In the genomic region with DNA sequence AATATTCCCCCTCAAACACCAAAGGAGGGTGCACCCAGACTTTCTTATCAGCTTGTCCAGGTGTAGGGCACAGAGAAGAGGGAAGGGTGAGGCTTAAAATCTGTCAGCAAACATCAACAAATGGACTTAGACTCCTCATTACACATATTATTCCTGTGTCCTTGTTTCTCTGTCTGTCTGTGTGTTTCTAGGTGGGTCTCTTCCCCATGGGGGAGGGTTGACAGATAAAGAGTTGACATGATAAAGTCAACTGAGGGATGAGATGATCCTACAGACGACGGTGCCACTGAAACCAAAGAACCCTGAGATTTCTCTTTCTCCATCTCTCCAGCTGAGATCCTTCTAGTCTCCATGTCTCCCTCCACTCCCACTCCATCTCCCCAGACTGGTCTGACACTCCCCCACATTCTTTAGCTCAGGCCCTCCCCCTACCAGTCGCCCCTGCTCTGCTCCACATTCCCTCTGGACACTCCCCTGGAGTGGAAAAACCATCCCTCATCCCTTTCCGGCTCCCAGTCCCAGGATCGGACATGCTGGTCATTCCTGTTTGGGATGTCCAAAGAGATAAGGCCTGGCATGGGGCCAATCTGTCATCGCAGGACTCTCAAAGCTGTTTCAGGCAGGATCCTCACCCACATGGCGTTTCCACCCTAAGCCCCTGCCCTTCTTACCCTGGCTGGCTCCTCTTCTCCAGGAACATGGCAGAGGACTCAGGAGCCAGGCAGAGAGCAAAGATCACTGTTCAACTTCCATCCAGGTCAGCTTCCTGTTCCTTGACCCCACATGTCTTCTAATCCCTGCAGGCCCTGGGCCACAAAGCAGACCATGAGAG, we compare ENCODE assay signal across 9 cellular contexts. TPM values are rescaled to one million over a fixed set of nuclear protein-coding genes. Genes with fewer than 3 reads are reported as not detected.
DNase-seq lines count a peak whose midpoint lies in the region; ATAC-seq and FAIRE-seq lines count a peak whose summit lies in the region.
"Had no signal": no experiment of that assay in that cellular context is flagged by ENCODE, and none has a peak within 500 bp of the region (broad histone marks: within the 10 kb centered on the region; RNA-seq: fewer than 3 reads in every experiment).

No MANE protein-coding gene starts in this region.

- H3K9me3 Mint-ChIP-seq in activated naive CD4-positive, alpha-beta T cell treated with anti-CD3 and anti-CD28 coated beads, Interleukin-2, amount 50 U/mL, for 72 hours = peaks cover 0 to 5% of the 10 kb centered on the region in 2 donors
- H3K9me3 Mint-ChIP-seq in stimulated activated naive B cell treated with anti-CD40 and anti-IgM and Interleukin-4, amounts not matched to agents 10 μg/mL and 1 μg/mL and 100 μg/mL, for 72 hours = no peaks in the 10 kb centered on the region

- H3K27ac ChIP-seq in mesenchymal stem cell (ENCODE audit: low read length, poor library complexity, severe bottlenecking) = peak overlapping the region; percentile 83

- H3K27me3 Mint-ChIP-seq in stimulated activated naive B cell treated with anti-CD40 and anti-IgM and Interleukin-4, amounts not matched to agents 10 μg/mL and 1 μg/mL and 100 μg/mL, for 72 hours = peaks cover 34 to 64% of the 10 kb centered on the region in 2 donors

- peak overlapping the region; percentile 90 for H2BK120ac ChIP-seq in mesenchymal stem cell (ENCODE audit: low read depth, low read length)

- peak overlapping the region; percentile 59 for H4K91ac ChIP-seq in mesenchymal stem cell (ENCODE audit: low read length)

- no peaks in the 10 kb centered on the region for H3K9me3 ChIP-seq in mesenchymal stem cell (ENCODE audit: control insufficient read depth, low read length)

- H3K4me3 ChIP-seq in mesenchymal stem cell (ENCODE audit: insufficient read depth in 1 of 2, low read depth in 1 of 2, low read length in 2 of 2) = no peak overlapping the region

- H2BK15ac ChIP-seq in mesenchymal stem cell (ENCODE audit: low read depth, poor library complexity, severe bottlenecking) = peak overlapping the region; percentile 94

- peak overlapping the region; percentile 29 to 30 for H3K4ac ChIP-seq in mesenchymal stem cell (ENCODE audit: low read depth in 1 of 2, low read length in 2 of 2)

- H3K27me3 ChIP-seq in mesenchymal stem cell (ENCODE audit: control insufficient read depth in 1 of 2, insufficient read depth in 1 of 2, low read length in 2 of 2) = no peaks in the 10 kb centered on the region

- H4K8ac ChIP-seq in mesenchymal stem cell (ENCODE audit: low read length) = no peak overlapping the region

- no peak for DNase-seq in activated naive CD4-positive, alpha-beta T cell treated with anti-CD3 and anti-CD28 coated beads, Interleukin-2, amount 50 U/mL, for 72 hours (ENCODE audit: low spot score in 2 of 2)
- no peak for DNase-seq in activated naive CD4-positive, alpha-beta T cell treated with Interleukin-2 at 50 U/mL for 16 hours
- DNase-seq in dermis microvascular lymphatic vessel endothelial cell (ENCODE audit: low read depth in 2 of 2) = peak; percentile 91 to 98
- DNase-seq in mesenchymal stem cell = peak; percentile 72
- DNase-seq in urothelium cell line (ENCODE audit: low spot score) = no peak
- no peak for DNase-seq in activated CD4-positive, alpha-beta T cell treated with anti-CD3 and anti-CD28 coated beads for 4 hours
- DNase-seq in stimulated activated naive B cell treated with anti-CD40 and anti-IgM and Interleukin-4, amounts not matched to agents 10 μg/mL and 1 μg/mL and 100 μg/mL, for 72 hours = no peak
- no peak for DNase-seq in NCI-H2196 treated with DMSO at 0.1 percent for 48 hours (lab: John Stamatoyannopoulos, UW; ENCODE audit: unreplicated experiment)
- DNase-seq: activated CD4-positive, alpha-beta T cell treated with anti-CD3 and anti-CD28 coated beads, Interleukin-2, amount 50 U/mL, for 1 hour had no signal

- H2AFZ ChIP-seq in mesenchymal stem cell (ENCODE audit: low read depth, low read length) = no peak overlapping the region

- H2BK5ac ChIP-seq in mesenchymal stem cell (ENCODE audit: low read depth, low read length, poor library complexity, severe bottlenecking) = peak overlapping the region; percentile 26

- H3K27ac Mint-ChIP-seq in activated naive CD4-positive, alpha-beta T cell treated with anti-CD3 and anti-CD28 coated beads, Interleukin-2, amount 50 U/mL, for 72 hours = peak overlapping the region; percentile 15 to 51
- H3K27ac Mint-ChIP-seq in stimulated activated naive B cell treated with anti-CD40 and anti-IgM and Interleukin-4, amounts not matched to agents 10 μg/mL and 1 μg/mL and 100 μg/mL, for 72 hours = no peak overlapping the region

- no peak overlapping the region for H3K14ac ChIP-seq in mesenchymal stem cell (ENCODE audit: low read length in 2 of 2)

- no peak overlapping the region for H3K9ac ChIP-seq in mesenchymal stem cell (ENCODE audit: low read length)

- no peaks in the 10 kb centered on the region for H3K79me1 ChIP-seq in mesenchymal stem cell (replicated peaks; ENCODE audit: low read length, poor library complexity, severe bottlenecking)

- ATAC-seq in activated naive CD4-positive, alpha-beta T cell treated with anti-CD3 and anti-CD28 coated beads, Interleukin-2, amount 50 U/mL, for 72 hours = no peak
- no peak for ATAC-seq in stimulated activated naive B cell treated with anti-CD40 and anti-IgM and Interleukin-4, amounts not matched to agents 10 μg/mL and 1 μg/mL and 100 μg/mL, for 72 hours (replicated peaks)

- H3K4me1 ChIP-seq in mesenchymal stem cell (ENCODE audit: control insufficient read depth, insufficient read depth, low read depth, low read length) = peaks cover 47% of the 10 kb centered on the region

- H3K36me3 Mint-ChIP-seq in activated naive CD4-positive, alpha-beta T cell treated with anti-CD3 and anti-CD28 coated beads, Interleukin-2, amount 50 U/mL, for 72 hours = peaks cover 0 to 11% of the 10 kb centered on the region in 2 donors
- H3K36me3 Mint-ChIP-seq in stimulated activated naive B cell treated with anti-CD40 and anti-IgM and Interleukin-4, amounts not matched to agents 10 μg/mL and 1 μg/mL and 100 μg/mL, for 72 hours = no peaks in the 10 kb centered on the region

- no peak overlapping the region for H3K4me3 Mint-ChIP-seq in stimulated activated naive B cell treated with anti-CD40 and anti-IgM and Interleukin-4, amounts not matched to agents 10 μg/mL and 1 μg/mL and 100 μg/mL, for 72 hours

- H3K18ac ChIP-seq in mesenchymal stem cell (ENCODE audit: low read depth in 1 of 2, low read length in 2 of 2) = peak overlapping the region; percentile 29 to 86

- H2BK12ac ChIP-seq in mesenchymal stem cell (ENCODE audit: low read length in 2 of 2) = peak overlapping the region; percentile 69 to 73

- peaks cover 0 to 4% of the 10 kb centered on the region in 2 experiments for H3K36me3 ChIP-seq in mesenchymal stem cell (ENCODE audit: control insufficient read depth in 1 of 2, insufficient read depth in 2 of 2, low read depth in 1 of 2, low read length in 2 of 2)

- FAIRE-seq in urothelium cell line (lab: Jason Lieb, UNC) = peak; percentile 32

- H2AK5ac ChIP-seq in mesenchymal stem cell (ENCODE audit: low read length, severe bottlenecking) = peak overlapping the region; percentile 87

- H3K23ac ChIP-seq in mesenchymal stem cell (ENCODE audit: low read length in 2 of 2) = no peak overlapping the region

- 36% methylated on average over 7 of the region's 7 CpGs for WGBS in mesenchymal stem cell

- no peak overlapping the region for H3K4me2 ChIP-seq in mesenchymal stem cell (ENCODE audit: low read length, poor library complexity, severe bottlenecking)

- peaks cover 21 to 35% of the 10 kb centered on the region in 2 donors for H3K4me1 Mint-ChIP-seq in stimulated activated naive B cell treated with anti-CD40 and anti-IgM and Interleukin-4, amounts not matched to agents 10 μg/mL and 1 μg/mL and 100 μg/mL, for 72 hours

RNA-seq across cellular contexts. Expression of a gene that starts 2.9 kb away (rescaled TPM):
- 10 to 100 TPM in 1 of 2 donors, 1 to 10 TPM in 1; 7.4 to 40.7 TPM for total RNA-seq in activated naive CD4-positive, alpha-beta T cell treated with anti-CD3 and anti-CD28 coated beads, Interleukin-2, amount 50 U/mL, for 72 hours
- 104 and 118 TPM in 2 replicates for total RNA-seq in dermis microvascular lymphatic vessel endothelial cell
- 136 TPM for polyA plus RNA-seq in mesenchymal stem cell (2013, experiment 1 of 2)
- polyA plus RNA-seq in mesenchymal stem cell (2013, experiment 2 of 2) = 138 TPM

RNA-seq across cellular contexts. Expression of a gene that starts 42.1 kb away (rescaled TPM):
- 10 to 100 TPM; 14.3 to 18.7 TPM for total RNA-seq in activated naive CD4-positive, alpha-beta T cell treated with anti-CD3 and anti-CD28 coated beads, Interleukin-2, amount 50 U/mL, for 72 hours
- total RNA-seq in dermis microvascular lymphatic vessel endothelial cell = 8.0 and 20.5 TPM in 2 replicates
- polyA plus RNA-seq in mesenchymal stem cell (2013, experiment 1 of 2) = 43.1 TPM
- polyA plus RNA-seq in mesenchymal stem cell (2013, experiment 2 of 2) = 39.6 TPM

RNA-seq across cellular contexts. Expression of a gene that starts 58.0 kb away (rescaled TPM):
- under 1 TPM in 1 of 2 donors, not detected in 1; 0.10 TPM for total RNA-seq in activated naive CD4-positive, alpha-beta T cell treated with anti-CD3 and anti-CD28 coated beads, Interleukin-2, amount 50 U/mL, for 72 hours
- not detected in 2 replicates for total RNA-seq in dermis microvascular lymphatic vessel endothelial cell
- 0.01 TPM for polyA plus RNA-seq in mesenchymal stem cell (2013, experiment 1 of 2)
- not detected for polyA plus RNA-seq in mesenchymal stem cell (2013, experiment 2 of 2)

Comparison
In these comparisons a context has a peak if more than half of its experiments do, and no peak if none do; other contexts are left out.
1. DNase-seq: peak in dermis microvascular lymphatic vessel endothelial cell (2 of 2) and mesenchymal stem cell (single experiment); none in activated naive CD4-positive, alpha-beta T cell treated with anti-CD3 and anti-CD28 coated beads, Interleukin-2, amount 50 U/mL, for 72 hours (0 of 2), activated naive CD4-positive, alpha-beta T cell treated with Interleukin-2 at 50 U/mL for 16 hours (single experiment), urothelium cell line (single experiment), activated CD4-positive, alpha-beta T cell treated with anti-CD3 and anti-CD28 coated beads for 4 hours (0 of 2), stimulated activated naive B cell treated with anti-CD40 and anti-IgM and Interleukin-4, amounts not matched to agents 10 μg/mL and 1 μg/mL and 100 μg/mL, for 72 hours (single experiment) and NCI-H2196 treated with DMSO at 0.1 percent for 48 hours (single experiment).